19 cellular contexts compared by ENCODE assay signal in the genomic region with DNA sequence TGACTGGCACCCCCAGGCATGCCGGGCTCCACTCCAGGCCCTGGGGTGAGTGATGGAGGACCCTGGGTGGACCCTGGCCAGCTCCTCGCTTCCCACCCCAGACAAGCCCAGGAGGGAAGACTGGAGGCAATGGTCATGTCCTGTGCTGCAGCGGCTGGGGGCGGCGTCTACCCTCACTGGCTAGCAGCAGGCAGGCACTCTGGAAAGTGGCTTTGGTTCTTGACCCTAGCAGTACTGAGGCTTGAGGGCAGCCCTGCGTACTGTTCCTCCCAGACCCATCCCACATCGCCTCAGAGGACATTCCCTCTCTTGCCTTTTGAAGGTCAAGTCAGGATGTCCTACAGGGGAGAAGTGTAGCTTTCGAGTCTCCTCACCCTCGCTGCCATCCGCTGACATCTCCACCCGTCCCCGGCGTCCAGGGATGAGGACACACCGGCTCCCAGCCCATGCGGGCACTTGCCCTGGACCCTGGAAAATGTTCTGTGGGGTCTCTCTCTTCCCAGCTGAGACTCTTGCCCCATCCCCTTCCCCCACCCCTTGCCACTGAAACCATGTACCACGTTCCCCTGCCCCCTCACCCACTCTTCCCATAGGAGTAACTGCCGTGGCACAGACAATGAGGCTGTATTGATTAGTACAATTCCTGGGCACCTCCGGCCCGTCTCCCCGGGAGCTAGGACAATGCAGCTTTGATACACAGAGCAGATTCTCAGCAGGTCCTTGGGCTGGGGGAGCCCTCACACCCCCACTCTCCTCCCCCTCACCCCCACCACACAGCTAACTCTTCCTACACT.
"Had no signal": no experiment of that assay in that cellular context is flagged by ENCODE, and none has a peak within 500 bp of the region (broad histone marks: within the 10 kb centered on the region; RNA-seq: fewer than 3 reads in every experiment).

No MANE protein-coding gene starts in this region.

- H3K9me3 ChIP-seq: lower lobe of right lung, prostate gland, right atrium auricular region, tibial nerve had no signal

- H3K4me1 ChIP-seq: lower lobe of right lung, prostate gland had no signal

- H3K36me3 Mint-ChIP-seq: activated naive CD8-positive, alpha-beta T cell; mesothelial cell of epicardium had no signal

- DNase-seq: activated CD4-positive, alpha-beta T cell treated with anti-CD3 and anti-CD28 coated beads for 36 hours; activated CD4-positive, alpha-beta T cell treated with anti-CD3 and anti-CD28 coated beads, Interleukin-2, amount 50 U/mL, for 48 hours; effector memory CD8-positive, alpha-beta T cell; left cardiac atrium; lower lobe of right lung; stimulated activated CD4-positive, alpha-beta T cell treated with anti-CD3 and anti-CD28 coated beads, Interleukin-12 subunit alpha, Interleukin-12 subunit beta, amount 100 ng/mL, for 4 hours; stimulated activated CD4-positive, alpha-beta T cell treated with anti-CD3 and anti-CD28 coated beads, Interleukin-1b, Interleukin-23, amount 100 ng/mL, for 48 hours; stimulated activated CD8-positive, alpha-beta memory T cell treated with anti-CD3 and anti-CD28 coated beads, Interleukin-4, amount 100 ng/mL, for 48 hours; stimulated activated naive CD4-positive, alpha-beta T cell; SW 1271; T-helper 2 cell had no signal

- H3K27me3 ChIP-seq: right atrium auricular region, tibial nerve had no signal

- H3K27ac Mint-ChIP-seq: activated CD4-positive, alpha-beta T cell treated with anti-CD3 and anti-CD28 coated beads for 36 hours; activated naive CD8-positive, alpha-beta T cell; activated T-helper 1 cell treated with anti-CD3 and anti-CD28 coated beads, Interleukin-12 subunit alpha, Interleukin-12 subunit beta, Interleukin-2, Interleukin-4 antibody, amounts not matched to agents 30 ng/mL and 10 ng/mL and 1 ng/mL, durations not matched to agents 14 hours and 24 hours and 36 hours; effector memory CD8-positive, alpha-beta T cell; mesothelial cell of epicardium; nephron had no signal

- FAIRE-seq: urothelium cell line had no signal

- H3K4me3 ChIP-seq: lower lobe of right lung, prostate gland, right atrium auricular region, tibial nerve had no signal

- H3K27ac ChIP-seq: lower lobe of right lung, prostate gland, right atrium auricular region, tibial nerve had no signal

- H3K9me3 Mint-ChIP-seq: activated T-helper 1 cell treated with anti-CD3 and anti-CD28 coated beads, Interleukin-12 subunit alpha, Interleukin-12 subunit beta, Interleukin-2, Interleukin-4 antibody, amounts not matched to agents 30 ng/mL and 10 ng/mL and 1 ng/mL, durations not matched to agents 14 hours and 24 hours and 36 hours; effector memory CD8-positive, alpha-beta T cell; mesothelial cell of epicardium; nephron had no signal

- H3K4me3 Mint-ChIP-seq: activated CD4-positive, alpha-beta T cell treated with anti-CD3 and anti-CD28 coated beads for 36 hours; activated naive CD8-positive, alpha-beta T cell; activated T-helper 1 cell treated with anti-CD3 and anti-CD28 coated beads, Interleukin-12 subunit alpha, Interleukin-12 subunit beta, Interleukin-2, Interleukin-4 antibody, amounts not matched to agents 30 ng/mL and 10 ng/mL and 1 ng/mL, durations not matched to agents 14 hours and 24 hours and 36 hours; effector memory CD8-positive, alpha-beta T cell; mesothelial cell of epicardium; nephron had no signal

- H3K27me3 Mint-ChIP-seq: activated CD4-positive, alpha-beta T cell treated with anti-CD3 and anti-CD28 coated beads for 36 hours; activated naive CD8-positive, alpha-beta T cell had no signal

- H3K36me3 ChIP-seq: lower lobe of right lung, prostate gland, right atrium auricular region had no signal

- ATAC-seq: activated CD4-positive, alpha-beta T cell treated with anti-CD3 and anti-CD28 coated beads for 36 hours; effector memory CD8-positive, alpha-beta T cell; lower lobe of right lung had no signal
